Comparison of ENCODE assay signal across 18 cellular contexts in the genomic region with DNA sequence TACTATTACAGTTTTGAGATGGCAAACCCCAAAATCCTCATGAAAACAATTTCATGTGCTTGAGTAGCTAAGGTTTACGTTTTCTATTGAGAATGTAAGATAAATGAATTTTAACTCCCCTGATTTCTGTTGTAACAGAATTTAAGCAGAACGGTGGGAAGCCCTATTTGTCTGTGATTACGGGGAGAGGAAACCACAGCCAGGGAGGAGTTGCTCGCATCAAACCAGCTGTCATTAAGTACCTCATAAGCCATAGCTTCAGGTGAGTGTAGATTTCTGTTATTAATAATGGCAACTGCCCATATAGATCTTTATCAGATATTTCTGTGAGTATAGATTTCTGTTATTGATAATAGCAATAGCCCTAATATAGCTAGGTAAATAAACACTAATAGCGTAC. TPM values are rescaled to one million over a fixed set of nuclear protein-coding genes. Genes with fewer than 3 reads are reported as not detected.
DNase-seq lines count a peak whose midpoint lies in the region; ATAC-seq, FAIRE-seq and TF ChIP-seq lines count a peak whose summit lies in the region.
"Had no signal": no experiment of that assay in that cellular context is flagged by ENCODE, and none has a peak within 500 bp of the region (broad histone marks: within the 10 kb centered on the region; RNA-seq: fewer than 3 reads in every experiment).

No MANE protein-coding gene starts in this region.

- H3K4me3 Mint-ChIP-seq in activated naive CD4-positive, alpha-beta T cell treated with anti-CD3 and anti-CD28 coated beads, Interleukin-2, amount 50 U/mL, for 24 hours, result peak overlapping the region; percentile 51
- H3K4me3 Mint-ChIP-seq in T-helper 17 cell (no peak overlapping the region), naive B cell (peak overlapping the region in 6 of 8 donors; percentile 5 to 69 (median 52))
- H3K4me3 Mint-ChIP-seq: natural killer cell had no signal

- H3K9me3 Mint-ChIP-seq in activated naive CD4-positive, alpha-beta T cell treated with anti-CD3 and anti-CD28 coated beads, Interleukin-2, amount 50 U/mL, for 24 hours, result no peaks in the 10 kb centered on the region
- H3K9me3 Mint-ChIP-seq in naive B cell, result peaks cover 0 to 14% (median 8%) of the 10 kb centered on the region in 7 donors
- H3K9me3 Mint-ChIP-seq: natural killer cell had no signal

- H3K36me3 Mint-ChIP-seq in activated naive CD4-positive, alpha-beta T cell treated with anti-CD3 and anti-CD28 coated beads, Interleukin-2, amount 50 U/mL, for 24 hours, result peaks cover 7% of the 10 kb centered on the region
- no peaks in the 10 kb centered on the region for H3K36me3 Mint-ChIP-seq in T-helper 17 cell (ENCODE audit: low read depth)
- peaks cover 0 to 8% of the 10 kb centered on the region in 2 donors for H3K36me3 Mint-ChIP-seq in naive B cell
- H3K36me3 Mint-ChIP-seq: natural killer cell had no signal

- H3K4me1 Mint-ChIP-seq in activated naive CD4-positive, alpha-beta T cell treated with anti-CD3 and anti-CD28 coated beads, Interleukin-2, amount 50 U/mL, for 24 hours, result peaks cover 46% of the 10 kb centered on the region
- H3K4me1 Mint-ChIP-seq in T-helper 17 cell (peaks cover 7% of the 10 kb centered on the region), naive B cell (peaks cover 16 to 38% (median 16%) of the 10 kb centered on the region in 3 donors)

- no peak for TF ChIP-seq POLR2A in GM12891 (IDR thresholded peaks at IDR 0.05; ENCODE audit: low read depth, low read length)

- peak; percentile 9 for FAIRE-seq in GM12891 (lab: Jason Lieb, UNC)
- FAIRE-seq: K562 had no signal

- DNase-seq in activated naive CD4-positive, alpha-beta T cell (lab: John Stamatoyannopoulos, UW), result no peak
- DNase-seq in GM12891 (ENCODE audit: insufficient read length, low spot score) (no peak), T-helper 17 cell (no peak), naive B cell (peak; percentile 15), NCI-H187 (lab: John Stamatoyannopoulos, UW) (no peak), Ammon's horn (ENCODE audit: low spot score) (no peak)
- DNase-seq: heart left ventricle, natural killer cell, NCI-H1092, NCI-H2107, posterior cingulate gyrus, thyroid gland had no signal

- H3K27me3 Mint-ChIP-seq in activated naive CD4-positive, alpha-beta T cell treated with anti-CD3 and anti-CD28 coated beads, Interleukin-2, amount 50 U/mL, for 24 hours, result no peaks in the 10 kb centered on the region
- no peaks in the 10 kb centered on the region for H3K27me3 Mint-ChIP-seq in T-helper 17 cell
- no peaks in the 10 kb centered on the region for H3K27me3 Mint-ChIP-seq in naive B cell

- peaks cover 2% of the 10 kb centered on the region for H3K9me3 ChIP-seq in T-helper 17 cell (ENCODE audit: control insufficient read depth, low read length, poor library complexity, severe bottlenecking)
- H3K9me3 ChIP-seq: thyroid gland had no signal

- ATAC-seq in T-helper 17 cell, result peak; percentile 81
- ATAC-seq in naive B cell (ENCODE audit: low read depth in 2 of 2), result peak; percentile 68 to 73
- ATAC-seq in HG02852 (IDR thresholded peaks at IDR 0.05; ENCODE audit: unreplicated experiment), result no peak
- ATAC-seq: heart left ventricle, K562, natural killer cell had no signal

- H3K27ac Mint-ChIP-seq in activated naive CD4-positive, alpha-beta T cell treated with anti-CD3 and anti-CD28 coated beads, Interleukin-2, amount 50 U/mL, for 24 hours, result peak overlapping the region; percentile 84
- H3K27ac Mint-ChIP-seq in T-helper 17 cell (peak overlapping the region; percentile 16), naive B cell (peak overlapping the region in 5 of 6 donors; percentile 56 to 89 (median 81))
- H3K27ac Mint-ChIP-seq: natural killer cell had no signal

TF ChIP-seq in GM12891, 5 proteins besides CTCF, POLR2A, EP300 and RAD21:
- TF ChIP-seq POU2F2 (IDR thresholded peaks at IDR 0.05; ENCODE audit: low read depth, low read length) (no peak), POLR2AphosphoS5 (IDR thresholded peaks at IDR 0.05; ENCODE audit: low read depth, low read length) (no peak)

RNA-seq across cellular contexts. Expression of gene RHOH, which starts 44.2 kb away (rescaled TPM):
- 58.4 TPM for polyA plus RNA-seq in GM12891 (2012; ENCODE audit: low read depth, missing spikeins)
- total RNA-seq in T-helper 17 cell, result 100 to 1,000 TPM; 439 to 459 TPM
- polyA plus RNA-seq in naive B cell (ENCODE audit: low read depth in 6 of 6), result 100 to 1,000 TPM; 411 to 590 (median 456) TPM
- total RNA-seq: cardiac muscle cell, H4 had no signal
- polyA plus RNA-seq: BJ, cardiac muscle cell had no signal

Comparison
In these comparisons a context has a peak if more than half of its experiments do, and no peak if none do; other contexts are left out.
1. H3K27ac Mint-ChIP-seq: peak in every context shown above with its lines; median percentile 84 in activated naive CD4-positive, alpha-beta T cell treated with anti-CD3 and anti-CD28 coated beads, Interleukin-2, amount 50 U/mL, for 24 hours; 81 in naive B cell; 16 in T-helper 17 cell.